9 cellular contexts compared by ENCODE assay signal in genomic region chr2:62197609-62198236, GRCh38. TPM values are rescaled to one million over a fixed set of nuclear protein-coding genes. Genes with fewer than 3 reads are reported as not detected.
DNase-seq lines count a peak whose midpoint lies in the region; ATAC-seq, FAIRE-seq and TF ChIP-seq lines count a peak whose summit lies in the region.
"Had no signal": no experiment of that assay in that cellular context is flagged by ENCODE, and none has a peak within 500 bp of the region (broad histone marks: within the 10 kb centered on the region; RNA-seq: fewer than 3 reads in every experiment).

No MANE protein-coding gene starts in this region.

- CTCF ChIA-PET in GM12878 (lab: Yijun Ruan, JAX): interaction anchor here (0.9 to 1.7 kb wide), 11 partner anchors 20 to 216 kb away, joined by 3 to 7 read pairs (median 4); no protein-coding TSS in a partner anchor

- in situ Hi-C loops in GM12878 (cut with MboI): no loop called here

- peak overlapping the region; percentile 80 for H3K4me2 ChIP-seq in GM12878 (ENCODE audit: control insufficient read depth, insufficient read depth)
- peak overlapping the region; percentile 98 for H3K4me2 ChIP-seq in skeletal muscle satellite cell (ENCODE audit: low read length)

- SMC1A ChIA-PET in GM12878 (lab: Charles Lee; ENCODE audit: uncharacterized antibody, unreplicated experiment): interaction anchor here (0.8 to 5.1 kb wide), 19 partner anchors 11 to 243 kb away, joined by 3 to 91 read pairs (median 5); no protein-coding TSS in a partner anchor

- H3K4me3 ChIP-seq in NT2/D1 (ENCODE audit: insufficient read length, low read depth) (peak overlapping the region; percentile 81), GM12878 (peak overlapping the region; percentile 86), iPS-18c (ENCODE audit: insufficient read depth, low read depth, low read length) (peak overlapping the region; percentile 83), skeletal muscle satellite cell (ENCODE audit: low read length) (peak overlapping the region; percentile 100)

- no peaks in the 10 kb centered on the region for H3K9me3 ChIP-seq in NT2/D1 (ENCODE audit: insufficient read depth, low read length)
- no peaks in the 10 kb centered on the region for H3K9me3 ChIP-seq in GM12878 (replicated peaks; ENCODE audit: control insufficient read depth, insufficient read depth, low read length)
- no peaks in the 10 kb centered on the region for H3K9me3 ChIP-seq in iPS-18c (ENCODE audit: control insufficient read depth, insufficient read depth, low read length)
- H3K9me3 ChIP-seq in skeletal muscle satellite cell (replicated peaks; ENCODE audit: low read length): no peaks in the 10 kb centered on the region

- H2AFZ ChIP-seq in GM12878 (ENCODE audit: control insufficient read depth, low read depth, low read length): no peak overlapping the region

- H3K36me3 ChIP-seq in NT2/D1 (ENCODE audit: insufficient read depth, insufficient read length, low read length): peaks cover 4% of the 10 kb centered on the region
- peaks cover 0 to 3% of the 10 kb centered on the region in 2 experiments; a peak in 1 of 4 replicates for H3K36me3 ChIP-seq in GM12878 (ENCODE audit: control insufficient read depth in 2 of 2, insufficient read depth in 2 of 2, low read length in 1 of 2)
- no peaks in the 10 kb centered on the region for H3K36me3 ChIP-seq in skeletal muscle satellite cell (ENCODE audit: insufficient read depth, low read length)

- 1% methylated on average over 20 of the region's 20 CpGs for WGBS in GM12878 (ENCODE audit: insufficient coverage, insufficient replicate concordance, low lambda C conversion rate, missing lambda C conversion rate)

- TF ChIP-seq RAD21 in GM12878 (IDR thresholded peaks at IDR 0.05; ENCODE audit: insufficient read depth, low read depth, low read length): no peak

- peak overlapping the region; percentile 89 for H3K27ac ChIP-seq in GM12878 (ENCODE audit: control insufficient read depth, insufficient read depth)

- POLR2A ChIA-PET in GM12878 (lab: Charles Lee): interaction anchor here (0.6 to 2.6 kb wide), 12 partner anchors 18 to 202 kb away, joined by 3 to 13 read pairs (median 4); no protein-coding TSS in a partner anchor

- TF ChIP-seq POLR2A in GM12878 (IDR thresholded peaks at IDR 0.05; ENCODE audit: low read depth, low read length): peak; percentile 54; the same call in 1 of the 2 replicates

- no peak for TF ChIP-seq CTCF in GM12878 (IDR thresholded peaks at IDR 0.05 in 2 of 3, conservative IDR thresholded peaks at IDR 0.05 in 1 of 3; ENCODE audit: control insufficient read depth in 2 of 3, extremely low read depth in 1 of 3, insufficient read depth in 1 of 3, low read depth in 3 of 3, low read length in 3 of 3)

- RAD21 ChIA-PET in GM12878 (lab: Charles Lee; ENCODE audit: unreplicated experiment): interaction anchor here (0.7 to 5.1 kb wide), 20 partner anchors 12 to 214 kb away, joined by 3 to 114 read pairs (median 6); no protein-coding TSS in a partner anchor

- H3K9ac ChIP-seq in NT2/D1 (ENCODE audit: insufficient read length, low read depth): peak overlapping the region; percentile 75
- peak overlapping the region; percentile 94 for H3K9ac ChIP-seq in GM12878 (ENCODE audit: control insufficient read depth, insufficient read depth, low read length)
- peak overlapping the region; percentile 76 for H3K9ac ChIP-seq in skeletal muscle satellite cell (ENCODE audit: low read depth, low read length)

- peaks cover 15% of the 10 kb centered on the region for H4K20me1 ChIP-seq in GM12878 (ENCODE audit: control insufficient read depth, insufficient read depth)

- H3K4me1 ChIP-seq in NT2/D1 (ENCODE audit: insufficient read depth, insufficient read length) (peaks cover 5% of the 10 kb centered on the region), GM12878 (ENCODE audit: control insufficient read depth, insufficient read depth, low read length) (peaks cover 24% of the 10 kb centered on the region), skeletal muscle satellite cell (ENCODE audit: control insufficient read depth, insufficient read depth, low read length) (peaks cover 13% of the 10 kb centered on the region)

- peaks cover 91% of the 10 kb centered on the region for H3K79me2 ChIP-seq in GM12878 (ENCODE audit: control insufficient read depth, insufficient read depth, low read length)

- intact Hi-C loops in GM12878 (cut with micrococcal nuclease; ENCODE audit: unreplicated experiment): loop anchor here (1.0 to 10.0 kb wide), 3 partner anchors 53 to 133 kb away; no protein-coding TSS in a partner anchor

- peak; percentile 69 for DNase-seq in GM03348 (ENCODE audit: low spot score)
- peak; percentile 39 for DNase-seq in NT2/D1 (ENCODE audit: low read depth, low spot score)
- no peak for DNase-seq in GM12878 (ENCODE audit: low read depth, low spot score)

- no peak for TF ChIP-seq EP300 in GM12878 (IDR thresholded peaks at IDR 0.05; ENCODE audit: borderline replicate concordance in 1 of 2, control insufficient read depth in 1 of 2, low read depth in 2 of 2, low read length in 2 of 2)

- FAIRE-seq in GM12878 (lab: Jason Lieb, UNC): no peak
- FAIRE-seq: TTC549 had no signal

- no TSS peak for BruUV-seq in GM12878 (replicated peaks; lab: Mats Ljungman, UMichigan)

- ATAC-seq in GM12878 (peak; percentile 3; the same call in 2 of the 3 replicates), HG03469 (IDR thresholded peaks at IDR 0.05; ENCODE audit: unreplicated experiment) (no peak), GM18511 (IDR thresholded peaks at IDR 0.05; ENCODE audit: unreplicated experiment) (no peak), HG02938 (IDR thresholded peaks at IDR 0.05; ENCODE audit: unreplicated experiment) (no peak)

- H3K27me3 ChIP-seq in NT2/D1 (ENCODE audit: insufficient read depth, insufficient read length): no peaks in the 10 kb centered on the region
- no peaks in the 10 kb centered on the region for H3K27me3 ChIP-seq in GM12878 (replicated peaks in 1 of 2; ENCODE audit: control insufficient read depth in 2 of 2, insufficient read depth in 2 of 2, low read length in 1 of 2)
- H3K27me3 ChIP-seq in skeletal muscle satellite cell (ENCODE audit: control insufficient read depth, insufficient read depth, low read length): no peaks in the 10 kb centered on the region

TF ChIP-seq in GM12878, 131 proteins besides CTCF, POLR2A, EP300 and RAD21 (continues in another document):
- TF ChIP-seq POU2F2 (IDR thresholded peaks at IDR 0.05; ENCODE audit: borderline replicate concordance, low read depth, low read length) (peak; percentile 12; the same call in 1 of the 3 replicates), ZBED1 (IDR thresholded peaks at IDR 0.05; ENCODE audit: borderline replicate concordance) (0 out of 2 replicates have a peak, but pooled peaks have one; percentile 25), PML (IDR thresholded peaks at IDR 0.05; ENCODE audit: low read length) (0 out of 2 replicates have a peak, but pooled peaks have one; percentile 11), MLLT1 (IDR thresholded peaks at IDR 0.05) (0 out of 2 replicates have a peak, but pooled peaks have one; percentile 13), SUZ12 (IDR thresholded peaks at IDR 0.05; ENCODE audit: unreplicated experiment) (no peak), SMAD5 (IDR thresholded peaks at IDR 0.05; ENCODE audit: low read depth) (no peak), CREB1 (IDR thresholded peaks at IDR 0.05; ENCODE audit: low read depth) (0 out of 2 replicates have a peak, but pooled peaks have one; percentile 1), POLR2AphosphoS5 (IDR thresholded peaks at IDR 0.05; ENCODE audit: low read length) (peak; percentile 31), ESRRA (IDR thresholded peaks at IDR 0.05; ENCODE audit: low read length) (0 out of 2 replicates have a peak, but pooled peaks have one; percentile 11), SIN3A (IDR thresholded peaks at IDR 0.05; ENCODE audit: low read depth, low read length) (peak; percentile 39; the same call in 1 of the 2 replicates), TBL1XR1 (IDR thresholded peaks at IDR 0.05; ENCODE audit: low read depth, low read length) (0 out of 2 replicates have a peak, but pooled peaks have one; percentile 19), NFIC (IDR thresholded peaks at IDR 0.05; ENCODE audit: low read depth, low read length) (peak; percentile 26; the same call in 1 of the 2 replicates)

RNA-seq across cellular contexts. Expression of gene B3GNT2, which starts 1.8 kb away (rescaled TPM):
- 162 and 165 TPM in 2 replicates for total RNA-seq in GM12878 (2013; cell fraction: nucleolus; rRNA removed)
- 78.7 and 97.7 TPM in 2 replicates for total RNA-seq in GM12878 (2014; rRNA removed)
- 93.5 and 98.4 TPM in 2 replicates for total RNA-seq in GM12878 (2014; rRNA removed; fragmentation: Illumina TruSeq; extraction: Trizol)
- total RNA-seq in GM12878 (2021): 59.6 and 63.8 TPM in 2 replicates
- 31.4 TPM for polyA plus RNA-seq in GM12878 (2011; ENCODE audit: low read depth)
- polyA plus RNA-seq in GM12878 (2011; rRNA removed): 73.9 and 100 TPM in 2 replicates
- 32.6 and 37.4 TPM in 2 replicates for polyA plus RNA-seq in GM12878 (2011; cell fraction: cytosol; rRNA removed)
- polyA plus RNA-seq in GM12878 (2011; cell fraction: nucleus; rRNA removed): 25.4 and 27.2 TPM in 2 replicates
- 41.8 and 83.8 TPM in 2 replicates for polyA plus RNA-seq in GM12878 (2012)
- 84.8 and 117 TPM in 2 replicates for polyA plus RNA-seq in GM12878 (2014; fragmentation: Illumina TruSeq; extraction: Trizol)
- 10 to 100 TPM; 19.7 to 36.5 TPM for polyA plus RNA-seq in GM12878 (2014; fragmentation: Nextera tagmentation; extraction: Ambion mirVana)
- polyA plus RNA-seq in GM12878 (2014; rRNA removed): 48.3 and 58.9 TPM in 2 replicates
- 100 to 1,000 TPM; 102 to 103 TPM for polyA plus RNA-seq in GM12878 (2016; fragmentation: Nextera tagmentation; extraction: Ambion mirVana)
- 72.0 and 80.5 TPM in 2 replicates for polyA minus RNA-seq in GM12878 (2011; rRNA and poly(A)+ RNA removed)
- 27.7 and 31.4 TPM in 2 replicates for polyA minus RNA-seq in GM12878 (2011; cell fraction: cytosol; rRNA and poly(A)+ RNA removed)
- polyA minus RNA-seq in GM12878 (2011; cell fraction: nucleus; rRNA and poly(A)+ RNA removed): 20.8 and 31.0 TPM in 2 replicates
- 16.2 and 17.5 TPM in 2 replicates for total RNA-seq in skeletal muscle satellite cell (2012; rRNA removed)
